Comparison of ENCODE assay signal across 8 cellular contexts in genomic region chr17:1627987-1628855, GRCh38. TPM values are rescaled to one million over a fixed set of nuclear protein-coding genes. Genes with fewer than 3 reads are reported as not detected.
DNase-seq lines count a peak whose midpoint lies in the region; ATAC-seq and TF ChIP-seq lines count a peak whose summit lies in the region.

Gene SLC43A2, minus strand, starts transcription at chr17:1628834. Its CDS starts 960 bp downstream, at chr17:1627874.

- peak within 1 kb of the TSS; percentile 73 to 87 for H3K9ac ChIP-seq in stomach smooth muscle (ENCODE audit: low read length in 2 of 2)

- peaks cover 44% of the 10 kb centered on the region for H3K27me3 Mint-ChIP-seq in neural crest cell (ENCODE audit: low read depth)

- H3K4me1 ChIP-seq in RWPE2 (ENCODE audit: insufficient read depth, poor library complexity, severe bottlenecking) (no peaks in the 10 kb centered on the region), stomach smooth muscle (ENCODE audit: control insufficient read depth, insufficient read depth, low read length) (peaks cover 18% of the 10 kb centered on the region)

- DNase-seq in DMS153 (lab: John Stamatoyannopoulos, UW) (peak; percentile 31), KG1 (lab: John Stamatoyannopoulos, UW) (peak; percentile 24), RWPE2 (ENCODE audit: low spot score) (no peak), foreskin melanocyte (peak; percentile 62), neural crest cell (ENCODE audit: low read depth, low spot score) (peak; percentile 75)
- peak; percentile 81 for DNase-seq in activated naive CD4-positive, alpha-beta T cell treated with Interleukin-2 at 50 U/mL for 16 hours

- H3K27ac ChIP-seq in RWPE2 (ENCODE audit: poor library complexity, severe bottlenecking), result peak within 1 kb of the TSS; percentile 67
- peak within 1 kb of the TSS; percentile 93 for H3K27ac ChIP-seq in stomach smooth muscle (ENCODE audit: low read length)

- H3K4me3 ChIP-seq in RWPE2 (ENCODE audit: severe bottlenecking) (peak within 1 kb of the TSS; percentile 56), stomach smooth muscle (ENCODE audit: low read length in 2 of 2) (peak within 1 kb of the TSS; percentile 88 to 93)

- H3K9me3 Mint-ChIP-seq in neural crest cell, result no peaks in the 10 kb centered on the region

- H3K36me3 ChIP-seq in RWPE2 (ENCODE audit: low read depth), result peaks cover 9% of the 10 kb centered on the region; the same call in 1 of the 2 replicates
- H3K36me3 ChIP-seq in stomach smooth muscle (ENCODE audit: control insufficient read depth in 2 of 2, insufficient read depth in 2 of 2, low read length in 2 of 2), result peaks cover 0 to 3% of the 10 kb centered on the region in 2 donors

- H3K27me3 ChIP-seq in RWPE2 (ENCODE audit: insufficient read depth, poor library complexity, severe bottlenecking) (no peaks in the 10 kb centered on the region), stomach smooth muscle (ENCODE audit: control insufficient read depth in 1 of 2, insufficient read depth in 2 of 2, low read length in 2 of 2) (no peaks in the 10 kb centered on the region)

- ATAC-seq in GM21529 (IDR thresholded peaks at IDR 0.05; ENCODE audit: unreplicated experiment) (peak; percentile 48), RWPE2 (ENCODE audit: low read depth) (peak; percentile 84)

- H3K27ac Mint-ChIP-seq in neural crest cell (ENCODE audit: unreplicated experiment), result peak within 1 kb of the TSS; percentile 99

- H3K9me3 ChIP-seq in RWPE2 (ENCODE audit: severe bottlenecking) (no peaks in the 10 kb centered on the region), stomach smooth muscle (ENCODE audit: control insufficient read depth in 2 of 2, low read length in 2 of 2) (no peaks in the 10 kb centered on the region)

- H3K4me3 Mint-ChIP-seq in neural crest cell, result peak within 1 kb of the TSS; percentile 95

- TF ChIP-seq CTCF in RWPE2 (IDR thresholded peaks at IDR 0.05; ENCODE audit: poor library complexity, severe bottlenecking) (no peak), neural crest cell (conservative IDR thresholded peaks at IDR 0.05) (no peak)

- no peaks in the 10 kb centered on the region for H3K36me3 Mint-ChIP-seq in neural crest cell (ENCODE audit: low read depth)

- H3K4me1 Mint-ChIP-seq in neural crest cell, result peaks cover 29% of the 10 kb centered on the region

RNA-seq across cellular contexts. Expression of gene SLC43A2, which starts in this region (rescaled TPM):
- 13.9 and 15.5 TPM in 2 replicates for total RNA-seq in neural crest cell
